ENCODE assay signal across 28 cellular contexts in genomic region chr20:15627501-15627903, GRCh38.
"Had no signal": no experiment of that assay in that cellular context is flagged by ENCODE, and none has a peak within 500 bp of the region (broad histone marks: within the 10 kb centered on the region; RNA-seq: fewer than 3 reads in every experiment).

No MANE protein-coding gene starts in this region.

- H3K4me1 Mint-ChIP-seq: immature natural killer cell; naive thymus-derived CD4-positive, alpha-beta T cell; stimulated activated effector memory CD8-positive, alpha-beta T cell treated with anti-CD3 and anti-CD28 coated beads, Interleukin-12 subunit alpha, Interleukin-12 subunit beta, amount 100 ng/mL, for 72 hours; stimulated activated naive CD8-positive, alpha-beta T cell treated with anti-CD3 and anti-CD28 coated beads, Interleukin-15, amount 100 ng/mL, for 72 hours had no signal

- ATAC-seq: effector memory CD8-positive, alpha-beta T cell; gastroesophageal sphincter; naive thymus-derived CD4-positive, alpha-beta T cell; psoas muscle; stimulated activated effector memory CD8-positive, alpha-beta T cell treated with anti-CD3 and anti-CD28 coated beads, Interleukin-12 subunit alpha, Interleukin-12 subunit beta, amount 100 ng/mL, for 72 hours; stimulated activated naive CD8-positive, alpha-beta T cell treated with anti-CD3 and anti-CD28 coated beads, Interleukin-15, amount 100 ng/mL, for 72 hours had no signal

- H3K27me3 ChIP-seq: brain microvascular endothelial cell, gastroesophageal sphincter, hepatocyte, sigmoid colon, vagina had no signal

- H3K36me3 ChIP-seq: brain microvascular endothelial cell, gastroesophageal sphincter, sigmoid colon, vagina had no signal

- H2AFZ ChIP-seq: hepatocyte, parathyroid adenoma had no signal

- H3K4me3 ChIP-seq: gastroesophageal sphincter, hepatocyte, psoas muscle, sigmoid colon, vagina had no signal

- H3K36me3 Mint-ChIP-seq: immature natural killer cell; naive thymus-derived CD4-positive, alpha-beta T cell; stimulated activated effector memory CD8-positive, alpha-beta T cell treated with anti-CD3 and anti-CD28 coated beads, Interleukin-12 subunit alpha, Interleukin-12 subunit beta, amount 100 ng/mL, for 72 hours; type B pancreatic cell had no signal

- H3K4me1 ChIP-seq: gastroesophageal sphincter, parathyroid adenoma, psoas muscle, sigmoid colon, vagina had no signal

- H3K9me3 ChIP-seq: gastroesophageal sphincter, psoas muscle, sigmoid colon, vagina had no signal

- H3K27ac Mint-ChIP-seq: activated T-cell treated with anti-CD3 and anti-CD28 coated beads, Interleukin-2, amount 50 U/mL, for 24 hours; effector memory CD8-positive, alpha-beta T cell; immature natural killer cell; naive thymus-derived CD4-positive, alpha-beta T cell; stimulated activated effector memory CD8-positive, alpha-beta T cell treated with anti-CD3 and anti-CD28 coated beads, Interleukin-12 subunit alpha, Interleukin-12 subunit beta, amount 100 ng/mL, for 72 hours; stimulated activated naive CD8-positive, alpha-beta T cell treated with anti-CD3 and anti-CD28 coated beads, Interleukin-15, amount 100 ng/mL, for 72 hours; type B pancreatic cell had no signal

- H3K9ac ChIP-seq: parathyroid adenoma had no signal

- H3K79me2 ChIP-seq: hepatocyte, parathyroid adenoma had no signal

- H3K27me3 Mint-ChIP-seq: activated T-cell treated with anti-CD3 and anti-CD28 coated beads, Interleukin-2, amount 50 U/mL, for 24 hours; effector memory CD8-positive, alpha-beta T cell; naive thymus-derived CD4-positive, alpha-beta T cell; stimulated activated naive CD8-positive, alpha-beta T cell treated with anti-CD3 and anti-CD28 coated beads, Interleukin-15, amount 100 ng/mL, for 72 hours; type B pancreatic cell had no signal

- H3K27ac ChIP-seq: brain microvascular endothelial cell, gastroesophageal sphincter, hepatocyte, parathyroid adenoma, psoas muscle, sigmoid colon, vagina had no signal

- FAIRE-seq: astrocyte, endothelial cell of umbilical vein, kidney, small intestine had no signal

- H3K4me2 ChIP-seq: hepatocyte had no signal

- DNase-seq: activated CD4-positive, alpha-beta T cell treated with anti-CD3 and anti-CD28 coated beads for 4 hours; activated CD4-positive, alpha-beta T cell treated with anti-CD3 and anti-CD28 coated beads, Interleukin-2, amount 50 U/mL, for 48 hours; activated CD8-positive, alpha-beta memory T cell treated with anti-CD3 and anti-CD28 coated beads, Interleukin-2, amount 50 U/mL, for 4 hours; activated gamma-delta T cell treated with Interleukin-2 at 50 U/mL for 16 hours; activated naive CD4-positive, alpha-beta T cell treated with anti-CD3 and anti-CD28 coated beads, Interleukin-2, amount 50 U/mL, for 16 hours; activated T-cell treated with anti-CD3 and anti-CD28 coated beads, Interleukin-2, amount 50 U/mL, for 24 hours; amniotic stem cell; brain microvascular endothelial cell; cortex of kidney; effector memory CD8-positive, alpha-beta T cell; immature natural killer cell; kidney; midbrain; naive thymus-derived CD4-positive, alpha-beta T cell; psoas muscle; sigmoid colon; stimulated activated CD4-positive, alpha-beta T cell treated with anti-CD3 and anti-CD28 coated beads, Interleukin-4, amount 100 ng/mL, for 24 hours; stimulated activated naive CD8-positive, alpha-beta T cell treated with anti-CD3 and anti-CD28 coated beads, Interleukin-15, amount 100 ng/mL, for 72 hours; substantia nigra had no signal

- H3K4me3 Mint-ChIP-seq: activated T-cell treated with anti-CD3 and anti-CD28 coated beads, Interleukin-2, amount 50 U/mL, for 24 hours; effector memory CD8-positive, alpha-beta T cell; immature natural killer cell; naive thymus-derived CD4-positive, alpha-beta T cell; stimulated activated effector memory CD8-positive, alpha-beta T cell treated with anti-CD3 and anti-CD28 coated beads, Interleukin-12 subunit alpha, Interleukin-12 subunit beta, amount 100 ng/mL, for 72 hours; stimulated activated naive CD8-positive, alpha-beta T cell treated with anti-CD3 and anti-CD28 coated beads, Interleukin-15, amount 100 ng/mL, for 72 hours; type B pancreatic cell had no signal
